ENCODE assay signal across 8 cellular contexts in the genomic region with DNA sequence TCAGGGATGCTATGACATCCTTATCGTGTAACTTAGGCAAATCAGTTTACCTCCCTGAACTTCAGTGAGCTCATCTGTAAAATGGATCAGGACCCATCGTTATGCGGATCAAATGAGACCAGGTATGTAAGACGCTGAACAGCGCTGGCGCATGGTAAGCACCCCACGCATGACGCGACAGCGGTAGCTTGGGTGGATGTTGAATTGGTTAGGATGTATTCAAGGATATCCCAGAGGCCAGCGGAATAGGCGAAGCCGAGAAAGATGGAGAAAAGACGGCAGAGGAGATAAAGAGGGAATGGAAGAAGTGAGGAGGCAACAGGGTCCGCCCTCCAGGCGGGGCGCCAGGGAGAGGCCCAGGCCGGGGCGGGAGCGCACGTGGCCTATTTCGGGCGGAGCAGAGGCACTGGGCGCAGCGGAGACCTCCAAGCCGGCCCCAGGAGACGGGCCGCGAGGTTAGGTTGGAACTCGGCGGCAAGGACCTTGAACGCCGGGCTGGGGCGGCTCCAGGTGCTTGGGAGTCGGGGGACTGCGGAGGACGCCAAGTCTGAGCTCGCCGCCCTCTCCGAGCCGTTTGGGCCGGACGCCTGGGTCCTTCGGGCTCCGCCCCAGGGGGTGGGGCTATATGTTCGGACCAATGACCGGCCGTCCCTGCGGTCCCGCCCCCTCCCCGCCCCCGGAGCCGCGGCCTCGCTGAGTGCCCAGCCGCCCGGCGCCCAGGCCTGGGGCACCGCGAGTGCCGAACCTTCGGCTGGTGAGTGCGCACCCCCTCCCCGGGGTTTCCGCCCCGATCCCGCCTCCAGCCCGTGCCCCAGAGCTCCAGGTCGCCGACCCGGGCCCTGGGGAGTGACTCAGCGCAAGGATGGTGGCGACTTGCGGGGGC. TPM values are rescaled to one million over a fixed set of nuclear protein-coding genes. Genes with fewer than 3 reads are reported as not detected.
DNase-seq lines count a peak whose midpoint lies in the region; ATAC-seq and TF ChIP-seq lines count a peak whose summit lies in the region.

A gene (plus strand): TSS at position 696 of the 883 bp plus-strand sequence. CDS start 448 bp downstream, outside the sequence.

- TF ChIP-seq CTCF in AG10803 (conservative IDR thresholded peaks at IDR 0.05; ENCODE audit: low read length) (no peak), coronary artery (IDR thresholded peaks at IDR 0.05) (no peak)

- DNase-seq in AG10803 (ENCODE audit: low read depth), result peak; percentile 84
- DNase-seq in NCI-H446 (lab: John Stamatoyannopoulos, UW), result peak; percentile 63 to 90
- peak; percentile 95 for DNase-seq in activated CD4-positive, alpha-beta T cell treated with anti-CD3 and anti-CD28 coated beads for 48 hours
- DNase-seq in coronary artery (ENCODE audit: low spot score), result peak; percentile 93
- DNase-seq in left lobe of liver (ENCODE audit: low spot score), result peak; percentile 98
- peak; percentile 96 to 98 for DNase-seq in stimulated activated CD4-positive, alpha-beta T cell treated with anti-CD3 and anti-CD28 coated beads, Interleukin-2, amount 100 ng/mL, for 24 hours

- ATAC-seq in GM18873 (IDR thresholded peaks at IDR 0.05; ENCODE audit: low FRiP score, unreplicated experiment) (peak; percentile 64), HG03135 (IDR thresholded peaks at IDR 0.05; ENCODE audit: unreplicated experiment) (peak; percentile 59), left lobe of liver (peak; percentile 92)

- peak within 1 kb of the TSS; percentile 82 to 99 for H3K27ac ChIP-seq in coronary artery

- H3K4me3 ChIP-seq in AG10803 (ENCODE audit: low read length) (peak within 1 kb of the TSS; percentile 76), coronary artery (peak within 1 kb of the TSS; percentile 98)

RNA-seq across cellular contexts. Expression of the gene that starts here (rescaled TPM):
- 13.5 TPM for total RNA-seq in left lobe of liver

Comparison
In these comparisons a context has a peak if more than half of its experiments do, and no peak if none do; other contexts are left out.
1. Peak in every context shown above with its lines: DNase-seq, ATAC-seq, H3K4me3 ChIP-seq and H3K27ac ChIP-seq.